17 cellular contexts compared by ENCODE assay signal in genomic region chr20:63680857-63681608, GRCh38. TPM values are rescaled to one million over a fixed set of nuclear protein-coding genes. Genes with fewer than 3 reads are reported as not detected.
A peak's percentile ranks its signal among the peaks of the same experiment; 100 is the strongest.
DNase-seq lines count a peak whose midpoint lies in the region; ATAC-seq and TF ChIP-seq lines count a peak whose summit lies in the region.
"Had no signal": no experiment of that assay in that cellular context is flagged by ENCODE, and none has a peak within 500 bp of the region (broad histone marks: within the 10 kb centered on the region; RNA-seq: fewer than 3 reads in every experiment).

No MANE protein-coding gene starts in this region.

- no peak for TF ChIP-seq RAD21 in HCT116 (IDR thresholded peaks at IDR 0.05; ENCODE audit: low read depth)

- H3K27me3 ChIP-seq in HCT116 (ENCODE audit: insufficient read depth, low read length) (no peaks in the 10 kb centered on the region), Panc1 (ENCODE audit: control insufficient read depth, insufficient read depth, low read length) (no peaks in the 10 kb centered on the region), rectal smooth muscle tissue (ENCODE audit: control insufficient read depth, insufficient read depth, low read length) (no peaks in the 10 kb centered on the region), HAP-1 (ENCODE audit: low read depth) (no peaks in the 10 kb centered on the region)

- H3K4me1 ChIP-seq in HCT116 (ENCODE audit: control insufficient read depth in 1 of 2, insufficient read depth in 2 of 2, low read length in 2 of 2): peaks cover 45 to 56% of the 10 kb centered on the region in 2 experiments
- peaks cover 23% of the 10 kb centered on the region for H3K4me1 ChIP-seq in Panc1 (ENCODE audit: control insufficient read depth, insufficient read depth, low read length)
- H3K4me1 ChIP-seq in rectal smooth muscle tissue (ENCODE audit: control insufficient read depth, insufficient read depth, low read length): peaks cover 3% of the 10 kb centered on the region
- no peaks in the 10 kb centered on the region for H3K4me1 ChIP-seq in HAP-1

- H3K9ac ChIP-seq in HCT116 (ENCODE audit: low read length): peak overlapping the region; percentile 69
- no peak overlapping the region for H3K9ac ChIP-seq in rectal smooth muscle tissue (ENCODE audit: low read length)

- RAD21 ChIA-PET in HCT116 (lab: Charles Lee; ENCODE audit: low non-redundant PET in 1 of 2, low total read pairs in 2 of 2, uncharacterized antibody in 2 of 2, unreplicated experiment in 2 of 2): no interaction called here

- ATAC-seq in HCT116: no peak
- ATAC-seq in Panc1: no peak
- ATAC-seq in GM21619 (IDR thresholded peaks at IDR 0.05; ENCODE audit: unreplicated experiment): no peak
- no peak for ATAC-seq in GM18520 (IDR thresholded peaks at IDR 0.05; ENCODE audit: unreplicated experiment)
- ATAC-seq: sciatic nerve; stimulated activated effector memory CD8-positive, alpha-beta T cell treated with anti-CD3 and anti-CD28 coated beads, Interleukin-12 subunit alpha, Interleukin-12 subunit beta, amount 100 ng/mL, for 72 hours had no signal

- BruUV-seq in HCT116 (replicated peaks; lab: Mats Ljungman, UMichigan) (no TSS peak), Panc1 (replicated peaks; lab: Mats Ljungman, UMichigan) (no TSS peak)

- H3K36me3 ChIP-seq in HCT116 (ENCODE audit: control insufficient read depth in 1 of 2, insufficient read depth in 2 of 2, low read length in 2 of 2) (peaks cover 2 to 7% of the 10 kb centered on the region in 2 experiments; a peak in 2 of 4 replicates), Panc1 (ENCODE audit: control insufficient read depth, insufficient read depth, low read length) (no peaks in the 10 kb centered on the region; the same call in 1 of the 2 replicates), rectal smooth muscle tissue (ENCODE audit: control insufficient read depth, insufficient read depth, low read length) (peaks cover 5% of the 10 kb centered on the region), HAP-1 (replicated peaks) (peaks cover 11% of the 10 kb centered on the region)

- DNase-seq in HCT116 (ENCODE audit: low read depth, low spot score) (no peak), Panc1 (ENCODE audit: low read depth, low spot score) (no peak), epithelial cell of prostate (ENCODE audit: low read depth, low spot score) (no peak), HAP-1 (ENCODE audit: low spot score in 2 of 2) (no peak)
- DNase-seq: activated CD4-positive, alpha-beta T cell treated with anti-CD3 and anti-CD28 coated beads for 1 hour; activated CD8-positive, alpha-beta memory T cell treated with anti-CD3 and anti-CD28 coated beads for 24 hours; activated naive CD4-positive, alpha-beta T cell treated with anti-CD3 and anti-CD28 coated beads, Interleukin-2, amount 50 U/mL, for 16 hours; activated T-cell treated with anti-CD3 and anti-CD28 coated beads, Interleukin-2, amount 50 U/mL, for 48 hours; DMS79; naive B cell; NCI-H1417; NCI-H524 treated with DMSO at 0.1 percent for 48 hours had no signal

- peak overlapping the region; percentile 83 for H3K4me2 ChIP-seq in HCT116 (ENCODE audit: low read length)

- H2AFZ ChIP-seq in HCT116 (ENCODE audit: low read depth, low read length, poor library complexity, severe bottlenecking): no peak overlapping the region

- intact Hi-C loops in HCT116 (cut with micrococcal nuclease): loop anchor here (5.0 kb wide), 1 partner anchor 144 kb away; the partner anchor contains the start of gene PTK6
- intact Hi-C loops in Panc1 (cut with micrococcal nuclease; ENCODE audit: unreplicated experiment): no loop called here

- TF ChIP-seq CTCF in HCT116 (IDR thresholded peaks at IDR 0.05 in 2 of 3, conservative IDR thresholded peaks at IDR 0.05 in 1 of 3; ENCODE audit: borderline replicate concordance in 1 of 3, insufficient read depth in 1 of 3, low read depth in 2 of 3, low read length in 2 of 3): no peak
- TF ChIP-seq CTCF in Panc1 (IDR thresholded peaks at IDR 0.05): no peak

- no peaks in the 10 kb centered on the region for H4K20me1 ChIP-seq in HCT116 (ENCODE audit: insufficient read depth)

- H3K9me2 ChIP-seq in HCT116 (ENCODE audit: insufficient read depth): no peaks in the 10 kb centered on the region

- H3K9me3 ChIP-seq in HCT116 (ENCODE audit: control insufficient read depth in 1 of 2, insufficient read depth in 1 of 2, low read depth in 1 of 2, low read length in 2 of 2): no peaks in the 10 kb centered on the region
- no peaks in the 10 kb centered on the region for H3K9me3 ChIP-seq in Panc1 (ENCODE audit: control insufficient read depth, insufficient read depth, low read depth, low read length)
- no peaks in the 10 kb centered on the region for H3K9me3 ChIP-seq in HAP-1

- CTCF ChIA-PET in HCT116 (lab: Charles Lee) (no interaction called here), Panc1 (lab: Charles Lee) (interaction anchor here (0.6 kb wide), 1 partner anchor 39 kb away, joined by 3 read pairs; no protein-coding TSS in a partner anchor)

- H3K4me3 ChIP-seq in HCT116 (replicated peaks in 1 of 2; ENCODE audit: low read depth in 1 of 2, low read length in 2 of 2): no peak overlapping the region
- no peak overlapping the region for H3K4me3 ChIP-seq in Panc1 (ENCODE audit: low read depth in 2 of 2, low read length in 2 of 2)
- no peak overlapping the region for H3K4me3 ChIP-seq in rectal smooth muscle tissue (ENCODE audit: low read length)
- no peak overlapping the region for H3K4me3 ChIP-seq in HAP-1

- POLR2A ChIA-PET in HCT116 (lab: Charles Lee) (interaction anchor here (1.7 to 2.4 kb wide), 3 partner anchors 11 to 23 kb away, joined by 7 to 14 read pairs (median 7); partner anchors contain the start of gene RTEL1), Panc1 (lab: Charles Lee) (no interaction called here)

- no peak for TF ChIP-seq POLR2A in HCT116 (IDR thresholded peaks at IDR 0.05; ENCODE audit: borderline replicate concordance, extremely low read depth, insufficient read depth, insufficient read length)

- in situ Hi-C loops in Panc1 (cut with HindIII; ENCODE audit: low pct_unique_long_range_greater_than_20kb, low sequenced_read_pairs) (no loop called here), HAP-1 (cut with MboI; ENCODE audit: low sequenced_read_pairs) (no loop called here)

- H3K27ac ChIP-seq in HCT116 (ENCODE audit: low read depth, low read length): peak overlapping the region; percentile 100
- peak overlapping the region; percentile 88 for H3K27ac ChIP-seq in Panc1 (ENCODE audit: low read length)
- H3K27ac ChIP-seq in epithelial cell of prostate: peak overlapping the region; percentile 84
- peak overlapping the region; percentile 78 for H3K27ac ChIP-seq in rectal smooth muscle tissue (ENCODE audit: low read depth, low read length)

- peaks cover 30% of the 10 kb centered on the region for H3K79me2 ChIP-seq in HCT116 (ENCODE audit: insufficient read depth, low read length)

TF ChIP-seq in HCT116, 20 proteins besides CTCF, POLR2A, EP300 and RAD21:
- TF ChIP-seq YY1 (IDR thresholded peaks at IDR 0.05; ENCODE audit: extremely low read depth, insufficient replicate concordance, low read depth, low read length): no peak
TF ChIP-seq in HCT116: peak in this region for 0.

RNA-seq across cellular contexts. Expression of gene TNFRSF6B, which starts 15.4 kb away (rescaled TPM):
- total RNA-seq in HCT116 (2021; ENCODE audit: unreplicated experiment) (147 TPM), Panc1 (2021; ENCODE audit: unreplicated experiment) (not detected)
- 342 and 380 TPM in 2 replicates for polyA plus RNA-seq in HCT116 (2012)
- 1.4 TPM for polyA plus RNA-seq in Panc1 (2012; ENCODE audit: insufficient read length)

RNA-seq across cellular contexts. Expression of gene RTEL1, which starts 22.9 kb away (rescaled TPM):
- 58.0 TPM for total RNA-seq in HCT116 (2021; ENCODE audit: unreplicated experiment)
- 24.9 and 26.1 TPM in 2 replicates for polyA plus RNA-seq in HCT116 (2012)
- 26.1 TPM for total RNA-seq in Panc1 (2021; ENCODE audit: unreplicated experiment)
- polyA plus RNA-seq in Panc1 (2012; ENCODE audit: insufficient read length): 13.1 TPM

RNA-seq across cellular contexts. Expression of gene ARFRP1, which starts 26.7 kb away (rescaled TPM):
- 53.7 TPM for total RNA-seq in HCT116 (2021; ENCODE audit: unreplicated experiment)
- polyA plus RNA-seq in HCT116 (2012): 36.3 and 39.8 TPM in 2 replicates
- total RNA-seq in Panc1 (2021; ENCODE audit: unreplicated experiment): 57.9 TPM
- polyA plus RNA-seq in Panc1 (2012; ENCODE audit: insufficient read length): 68.1 TPM

RNA-seq across cellular contexts. Expression of gene ZGPAT, which starts 26.8 kb away (rescaled TPM):
- total RNA-seq in HCT116 (2021; ENCODE audit: unreplicated experiment) (30.6 TPM), Panc1 (2021; ENCODE audit: unreplicated experiment) (35.8 TPM)
- polyA plus RNA-seq in HCT116 (2012): 18.5 and 21.0 TPM in 2 replicates
- polyA plus RNA-seq in Panc1 (2012; ENCODE audit: insufficient read length): 41.9 TPM

RNA-seq across cellular contexts. Expression of gene STMN3, which starts 27.8 kb away (rescaled TPM):
- 138 TPM for total RNA-seq in HCT116 (2021; ENCODE audit: unreplicated experiment)
- 76.1 and 97.1 TPM in 2 replicates for polyA plus RNA-seq in HCT116 (2012)
- total RNA-seq in Panc1 (2021; ENCODE audit: unreplicated experiment): 42.7 TPM
- 61.1 TPM for polyA plus RNA-seq in Panc1 (2012; ENCODE audit: insufficient read length)

Comparison
In these comparisons a context has a peak if more than half of its experiments do, and no peak if none do; other contexts are left out.
1. RNA of gene TNFRSF6B, which starts 15.4 kb away (total RNA-seq): 147 TPM in HCT116 (single experiment); not detected in Panc1 (single experiment); every median in the first group is over 100 times any median in the second.
2. Peak in every context shown above with its lines, with median percentiles within 50 percentile points of each other: H3K27ac ChIP-seq.